In the genomic region with DNA sequence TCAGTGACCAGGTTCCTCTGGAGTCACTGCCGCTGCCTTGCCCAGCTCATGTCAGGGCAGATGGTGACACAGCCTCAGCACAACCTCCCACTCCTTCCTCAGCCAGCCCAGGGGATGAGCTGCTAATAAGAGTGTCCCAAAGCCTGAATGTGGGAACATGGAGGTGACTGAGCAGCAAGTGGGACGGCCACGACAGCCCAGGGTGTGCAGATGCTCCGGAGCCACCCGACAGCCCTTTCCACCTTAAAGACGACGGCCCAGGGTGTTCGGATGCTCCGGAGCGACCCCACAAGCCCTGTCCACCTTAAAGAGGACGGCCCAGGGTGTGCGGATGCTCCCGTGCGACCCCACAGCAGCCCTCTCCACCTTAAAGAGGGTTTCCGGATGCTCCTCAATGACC, we compare ENCODE assay signal across 17 cellular contexts.
"Had no signal": no experiment of that assay in that cellular context is flagged by ENCODE, and none has a peak within 500 bp of the region (broad histone marks: within the 10 kb centered on the region; RNA-seq: fewer than 3 reads in every experiment).

No MANE protein-coding gene starts in this region.

- H3K36me3 ChIP-seq: colonic mucosa, heart right ventricle, left ventricle myocardium inferior, neutrophil, prostate gland, uterus had no signal

- H3K4me1 ChIP-seq: colonic mucosa, prostate gland, uterus had no signal

- ATAC-seq: activated T-cell treated with anti-CD3 and anti-CD28 coated beads, Interleukin-2, amount 50 U/mL, for 72 hours; sciatic nerve; T-cell had no signal

- H3K9me3 ChIP-seq: colonic mucosa, heart right ventricle, left ventricle myocardium inferior, neutrophil, prostate gland, uterus had no signal

- DNase-seq: activated CD4-positive, alpha-beta memory T cell treated with anti-CD3 and anti-CD28 coated beads for 36 hours; activated T-cell treated with anti-CD3 and anti-CD28 coated beads, Interleukin-2, amount 50 U/mL, for 72 hours; colonic mucosa; effector CD4-positive, alpha-beta T cell; heart right ventricle; islet precursor cell; left ventricle myocardium inferior; naive B cell; stimulated activated CD4-positive, alpha-beta T cell treated with anti-CD3 and anti-CD28 coated beads, Interleukin-2, amount 100 ng/mL, for 48 hours; stimulated activated naive CD4-positive, alpha-beta T cell treated with Interleukin-2 at 50 U/mL for 16 hours; T-cell; T1000 had no signal

- H3K4me1 Mint-ChIP-seq: naive B cell, T-cell had no signal

- H3K27ac ChIP-seq: colonic mucosa, heart right ventricle, left ventricle myocardium inferior, neutrophil, prostate gland, uterus had no signal

- H3K9me3 Mint-ChIP-seq: activated CD4-positive, alpha-beta memory T cell treated with anti-CD3 and anti-CD28 coated beads for 36 hours; activated T-cell treated with anti-CD3 and anti-CD28 coated beads, Interleukin-2, amount 50 U/mL, for 72 hours; mesothelial cell of epicardium; naive B cell; T-cell had no signal

- H3K27ac Mint-ChIP-seq: activated CD4-positive, alpha-beta memory T cell treated with anti-CD3 and anti-CD28 coated beads for 36 hours; activated T-cell treated with anti-CD3 and anti-CD28 coated beads, Interleukin-2, amount 50 U/mL, for 72 hours; mesothelial cell of epicardium; naive B cell; T-cell had no signal

- H3K4me3 ChIP-seq: colonic mucosa, heart right ventricle, left ventricle myocardium inferior, prostate gland, uterus had no signal

- H3K4me3 Mint-ChIP-seq: activated CD4-positive, alpha-beta memory T cell treated with anti-CD3 and anti-CD28 coated beads for 36 hours; activated T-cell treated with anti-CD3 and anti-CD28 coated beads, Interleukin-2, amount 50 U/mL, for 72 hours; mesothelial cell of epicardium; T-cell had no signal

- H3K27me3 ChIP-seq: colonic mucosa, heart right ventricle, uterus had no signal

- H3K36me3 Mint-ChIP-seq: activated CD4-positive, alpha-beta memory T cell treated with anti-CD3 and anti-CD28 coated beads for 36 hours; mesothelial cell of epicardium; naive B cell; T-cell had no signal
